16 cellular contexts compared by ENCODE assay signal in the genomic region with DNA sequence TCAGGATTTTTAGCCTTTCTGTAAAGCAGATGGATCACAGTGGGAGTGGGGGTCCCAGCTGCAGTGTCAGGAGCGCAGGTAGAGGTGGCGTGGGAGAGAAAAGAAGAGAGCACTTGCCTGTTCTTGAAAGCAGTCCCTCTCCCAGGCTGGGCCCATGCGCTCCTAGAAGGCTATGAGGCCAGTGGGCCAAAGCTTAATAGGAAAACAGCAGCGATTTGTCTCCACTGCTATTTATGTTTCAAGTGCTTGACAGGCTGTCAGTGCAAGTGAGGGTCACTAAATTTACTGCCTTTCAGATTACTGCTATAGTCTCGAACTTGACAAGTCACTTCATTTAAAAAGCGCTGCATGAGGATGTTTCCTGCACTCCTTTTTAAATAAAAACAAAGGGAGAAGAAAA.
DNase-seq lines count a peak whose midpoint lies in the region; ATAC-seq and TF ChIP-seq lines count a peak whose summit lies in the region.
"Had no signal": no experiment of that assay in that cellular context is flagged by ENCODE, and none has a peak within 500 bp of the region (broad histone marks: within the 10 kb centered on the region; RNA-seq: fewer than 3 reads in every experiment).

No MANE protein-coding gene starts in this region.

- H3K27me3 ChIP-seq in endodermal cell (ENCODE audit: control insufficient read depth, insufficient read depth, low read length, poor library complexity, severe bottlenecking): no peaks in the 10 kb centered on the region
- H3K27me3 ChIP-seq: MG63 had no signal

- H3K4me1 ChIP-seq in endodermal cell (ENCODE audit: control insufficient read depth, insufficient read depth, low read length): no peaks in the 10 kb centered on the region

- peak overlapping the region; percentile 50 for H3K27ac ChIP-seq in endodermal cell (ENCODE audit: low read depth, low read length)

- no peak overlapping the region for H3K4me3 Mint-ChIP-seq in endodermal cell
- H3K4me3 Mint-ChIP-seq: HFFc6 had no signal

- intact Hi-C loops in left ventricle myocardium superior (cut with micrococcal nuclease) (no loop called here), cardiac septum (cut with DNase I) (no loop called here)

- 58 to 64% methylated on average over 5 to 6 of the region's 6 CpGs for WGBS in endodermal cell (ENCODE audit: insufficient coverage in 1 of 2, insufficient read length in 1 of 2), 2 experiments

- no peak overlapping the region for H3K4me3 ChIP-seq in endodermal cell (ENCODE audit: low read length)
- H3K4me3 ChIP-seq: MG63 had no signal

- H3K9ac ChIP-seq in endodermal cell (ENCODE audit: extremely low read depth, low read length, poor library complexity, severe bottlenecking): no peak overlapping the region

- no peaks in the 10 kb centered on the region for H3K9me3 Mint-ChIP-seq in endodermal cell
- H3K9me3 Mint-ChIP-seq: HFFc6 had no signal

- ATAC-seq in left ventricle myocardium superior (peak; percentile 27), omental fat pad (ENCODE audit: low FRiP score) (no peak)

- H3K27ac Mint-ChIP-seq in endodermal cell: no peak overlapping the region
- H3K27ac Mint-ChIP-seq: HFFc6 had no signal

- no peaks in the 10 kb centered on the region for H3K9me3 ChIP-seq in endodermal cell (ENCODE audit: control insufficient read depth, low read length)
- H3K9me3 ChIP-seq: MG63 had no signal

- no peaks in the 10 kb centered on the region for H3K36me3 ChIP-seq in endodermal cell (ENCODE audit: control insufficient read depth, insufficient read depth, low read length)
- H3K36me3 ChIP-seq: MG63 had no signal

- TF ChIP-seq CTCF in endodermal cell (conservative IDR thresholded peaks at IDR 0.05) (no peak), omental fat pad (IDR thresholded peaks at IDR 0.05) (no peak)

- no peak for DNase-seq in left ventricle myocardium superior
- no peak for DNase-seq in cardiac septum (ENCODE audit: low spot score)
- DNase-seq in NCI-H69 (lab: John Stamatoyannopoulos, UW): peak; percentile 91
- DNase-seq in endodermal cell: peak; percentile 55
- no peak for DNase-seq in A172 (ENCODE audit: low spot score)
- no peak for DNase-seq in omental fat pad (ENCODE audit: low spot score)
- no peak for DNase-seq in nucleus accumbens (lab: John Stamatoyannopoulos, UW)
- DNase-seq in NCI-H345 (lab: John Stamatoyannopoulos, UW): no peak
- DNase-seq: ACHN, GOT3, HFFc6, Karpas-422, MG63, NCI-H1092 treated with DMSO at 0.1 percent for 48 hours, NCI-H187, SHP77 treated with DMSO at 0.1 percent for 48 hours had no signal

- no peaks in the 10 kb centered on the region for H3K36me3 Mint-ChIP-seq in endodermal cell (ENCODE audit: low read depth)

- H3K4me1 Mint-ChIP-seq in endodermal cell: peaks cover 35% of the 10 kb centered on the region

- H3K27me3 Mint-ChIP-seq in endodermal cell (ENCODE audit: insufficient read depth): no peaks in the 10 kb centered on the region

Comparison
In these comparisons a context has a peak if more than half of its experiments do, and no peak if none do; other contexts are left out.
1. DNase-seq: peak in NCI-H69 (single experiment) and endodermal cell (single experiment); none in left ventricle myocardium superior (single experiment), cardiac septum (single experiment), A172 (single experiment), omental fat pad (single experiment), nucleus accumbens (0 of 56) and NCI-H345 (single experiment).